In the genomic region with DNA sequence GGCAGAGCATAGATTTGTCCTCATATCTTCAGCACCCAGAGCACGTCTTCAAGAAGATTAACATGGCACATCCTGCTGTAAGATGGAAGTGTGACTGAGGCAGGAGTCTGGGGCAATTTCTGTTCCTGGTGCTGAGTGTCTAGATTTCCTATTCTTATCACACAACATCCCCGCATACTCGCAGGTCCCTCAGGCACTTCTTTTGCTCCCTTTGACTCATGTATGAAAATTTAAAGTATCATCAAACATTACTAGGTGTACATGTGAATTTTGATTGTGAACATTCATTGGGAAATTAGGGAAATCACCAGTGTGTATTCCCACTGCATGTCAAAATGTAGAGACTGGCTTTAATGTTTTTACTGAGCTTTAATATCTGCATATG, we compare ENCODE assay signal across 16 cellular contexts. TPM values are rescaled to one million over a fixed set of nuclear protein-coding genes. Genes with fewer than 3 reads are reported as not detected.
DNase-seq lines count a peak whose midpoint lies in the region; ATAC-seq and TF ChIP-seq lines count a peak whose summit lies in the region.
"Had no signal": no experiment of that assay in that cellular context is flagged by ENCODE, and none has a peak within 500 bp of the region (broad histone marks: within the 10 kb centered on the region; RNA-seq: fewer than 3 reads in every experiment).

No MANE protein-coding gene starts in this region.

- no TSS peak for BruUV-seq in MCF 10A (replicated peaks; lab: Mats Ljungman, UMichigan)

- no peak overlapping the region for H3K27ac ChIP-seq in mesenchymal stem cell (ENCODE audit: low read length, poor library complexity, severe bottlenecking)
- H3K27ac ChIP-seq: HL-60 had no signal

- H3K27ac Mint-ChIP-seq in HFFc6, result peak overlapping the region; percentile 92
- H3K27ac Mint-ChIP-seq in MCF 10A (ENCODE audit: low read depth, unreplicated experiment), result peak overlapping the region; percentile 78
- H3K27ac Mint-ChIP-seq: CD4-positive, CD25-positive, alpha-beta regulatory T cell had no signal

- no peaks in the 10 kb centered on the region for H3K27me3 ChIP-seq in mesenchymal stem cell (ENCODE audit: control insufficient read depth in 1 of 2, insufficient read depth in 1 of 2, low read length in 2 of 2)
- no peaks in the 10 kb centered on the region for H3K27me3 ChIP-seq in skeletal muscle satellite cell (ENCODE audit: control insufficient read depth, insufficient read depth, low read length)

- H3K9ac ChIP-seq in mesenchymal stem cell (ENCODE audit: low read length), result peak overlapping the region; percentile 15
- H3K9ac ChIP-seq in skeletal muscle satellite cell (ENCODE audit: low read depth, low read length), result no peak overlapping the region

- H2BK15ac ChIP-seq in mesenchymal stem cell (ENCODE audit: low read depth, poor library complexity, severe bottlenecking), result no peak overlapping the region

- no peak overlapping the region for H3K4me3 Mint-ChIP-seq in HFFc6
- H3K4me3 Mint-ChIP-seq in MCF 10A (ENCODE audit: unreplicated experiment), result no peak overlapping the region
- H3K4me3 Mint-ChIP-seq: CD4-positive, CD25-positive, alpha-beta regulatory T cell had no signal

- no peak overlapping the region for H2AK5ac ChIP-seq in mesenchymal stem cell (ENCODE audit: low read length, severe bottlenecking)

- H3K36me3 Mint-ChIP-seq in HFFc6 (ENCODE audit: low read depth) (peaks cover 4% of the 10 kb centered on the region; the same call in 1 of the 2 replicates), MCF 10A (ENCODE audit: insufficient read depth, unreplicated experiment) (no peaks in the 10 kb centered on the region)
- H3K36me3 Mint-ChIP-seq: CD4-positive, CD25-positive, alpha-beta regulatory T cell had no signal

- CTCF ChIA-PET in MCF 10A (lab: Yijun Ruan, JAX), result interaction anchor here (0.7 to 1.0 kb wide), 2 partner anchors 12 to 62 kb away, joined by 3 to 4 read pairs; no protein-coding TSS in a partner anchor

- no peak overlapping the region for H2BK5ac ChIP-seq in mesenchymal stem cell (ENCODE audit: low read depth, low read length, poor library complexity, severe bottlenecking)

- peak overlapping the region in 1 of 2 experiments; percentile 22 for H3K4me3 ChIP-seq in mesenchymal stem cell (ENCODE audit: insufficient read depth in 1 of 2, low read depth in 1 of 2, low read length in 2 of 2)
- H3K4me3 ChIP-seq in skeletal muscle satellite cell (ENCODE audit: low read length), result no peak overlapping the region

- H3K27me3 Mint-ChIP-seq in HFFc6 (ENCODE audit: insufficient read depth) (peaks cover 2% of the 10 kb centered on the region; the same call in 1 of the 2 replicates), MCF 10A (ENCODE audit: insufficient read depth, unreplicated experiment) (no peaks in the 10 kb centered on the region)
- H3K27me3 Mint-ChIP-seq: CD4-positive, CD25-positive, alpha-beta regulatory T cell had no signal

- H3K23ac ChIP-seq in mesenchymal stem cell (ENCODE audit: low read length in 2 of 2), result no peak overlapping the region

- ATAC-seq in GM18861 (IDR thresholded peaks at IDR 0.05; ENCODE audit: unreplicated experiment), result no peak
- ATAC-seq: Panc1 had no signal

- TF ChIP-seq CTCF in HFFc6 (IDR thresholded peaks at IDR 0.05) (no peak), MCF 10A (IDR thresholded peaks at IDR 0.05; ENCODE audit: unreplicated experiment) (no peak)

- H2BK12ac ChIP-seq in mesenchymal stem cell (ENCODE audit: low read length in 2 of 2), result peak overlapping the region; percentile 7 to 99

- H2BK120ac ChIP-seq in mesenchymal stem cell (ENCODE audit: low read depth, low read length), result peak overlapping the region; percentile 13

- H3K79me1 ChIP-seq in mesenchymal stem cell (replicated peaks; ENCODE audit: low read length, poor library complexity, severe bottlenecking), result no peaks in the 10 kb centered on the region

- H3K4me2 ChIP-seq in mesenchymal stem cell (ENCODE audit: low read length, poor library complexity, severe bottlenecking) (no peak overlapping the region), skeletal muscle satellite cell (ENCODE audit: low read length) (peak overlapping the region; percentile 34)

- H2AFZ ChIP-seq in mesenchymal stem cell (ENCODE audit: low read depth, low read length), result no peak overlapping the region

- peak overlapping the region; percentile 3 to 6 for H3K4ac ChIP-seq in mesenchymal stem cell (ENCODE audit: low read depth in 1 of 2, low read length in 2 of 2)

- intact Hi-C loops in MCF 10A (cut with micrococcal nuclease), result no loop called here

- H3K9me3 Mint-ChIP-seq in HFFc6 (no peaks in the 10 kb centered on the region; the same call in 1 of the 2 replicates), MCF 10A (ENCODE audit: unreplicated experiment) (peaks cover 14% of the 10 kb centered on the region)

- H3K18ac ChIP-seq in mesenchymal stem cell (ENCODE audit: low read depth in 1 of 2, low read length in 2 of 2), result peak overlapping the region; percentile 41 to 80

- no peak overlapping the region for H3K14ac ChIP-seq in mesenchymal stem cell (ENCODE audit: low read length in 2 of 2)

- H4K91ac ChIP-seq in mesenchymal stem cell (ENCODE audit: low read length), result peak overlapping the region; percentile 8

- H3K36me3 ChIP-seq in mesenchymal stem cell (ENCODE audit: control insufficient read depth in 1 of 2, insufficient read depth in 2 of 2, low read depth in 1 of 2, low read length in 2 of 2) (no peaks in the 10 kb centered on the region), skeletal muscle satellite cell (ENCODE audit: insufficient read depth, low read length) (no peaks in the 10 kb centered on the region)

- WGBS in mesenchymal stem cell, result no CpG with 5 or more reads among the region's 3 CpGs

- no peak for DNase-seq in HFFc6
- DNase-seq in MCF 10A (ENCODE audit: unreplicated experiment), result no peak
- no peak for DNase-seq in mesenchymal stem cell
- no peak for DNase-seq in superior temporal gyrus (ENCODE audit: extremely low spot score)
- DNase-seq in HuH-7.5 (ENCODE audit: low spot score), result no peak
- DNase-seq: AML-193; CD4-positive, CD25-positive, alpha-beta regulatory T cell; DMS53; KBM-7; NCI-H1092; NCI-H187; SHP77 treated with DMSO at 0.1 percent for 48 hours had no signal

- POLR2A ChIA-PET in MCF 10A (lab: Yijun Ruan, JAX), result no interaction called here

- H3K4me1 ChIP-seq in mesenchymal stem cell (ENCODE audit: control insufficient read depth, insufficient read depth, low read depth, low read length), result peaks cover 2% of the 10 kb centered on the region
- peaks cover 55% of the 10 kb centered on the region for H3K4me1 ChIP-seq in skeletal muscle satellite cell (ENCODE audit: control insufficient read depth, insufficient read depth, low read length)

- H3K9me3 ChIP-seq in mesenchymal stem cell (ENCODE audit: control insufficient read depth, low read length) (no peaks in the 10 kb centered on the region), skeletal muscle satellite cell (replicated peaks; ENCODE audit: low read length) (no peaks in the 10 kb centered on the region)

- H3K4me1 Mint-ChIP-seq in HFFc6 (ENCODE audit: low read depth) (peaks cover 59% of the 10 kb centered on the region), MCF 10A (ENCODE audit: insufficient read depth, unreplicated experiment) (peaks cover 51% of the 10 kb centered on the region)
- H3K4me1 Mint-ChIP-seq: CD4-positive, CD25-positive, alpha-beta regulatory T cell had no signal

- H4K8ac ChIP-seq in mesenchymal stem cell (ENCODE audit: low read length), result peak overlapping the region; percentile 56

RNA-seq across cellular contexts. Expression of a gene that starts 31.5 kb away (rescaled TPM):
- total RNA-seq in HFFc6 (2021; fragmentation: NEBNext Ultra II Directional; extraction: Animal tissue kit (Norgen Biotek cat#: 25700)), result under 1 TPM in 2 of 6 experiments, not detected in 4; 0.07 to 0.08 TPM
- total RNA-seq in MCF 10A (2022), result not detected in 2 replicates
- 6.3 TPM for polyA plus RNA-seq in mesenchymal stem cell (2013, experiment 1 of 2)
- polyA plus RNA-seq in mesenchymal stem cell (2013, experiment 2 of 2), result 6.2 TPM
- total RNA-seq in skeletal muscle satellite cell (2012; rRNA removed), result under 0.01 TPM in 2 replicates
- total RNA-seq: CD4-positive, CD25-positive, alpha-beta regulatory T cell had no signal
- polyA plus RNA-seq: CD4-positive, CD25-positive, alpha-beta regulatory T cell had no signal
